In the genomic region with DNA sequence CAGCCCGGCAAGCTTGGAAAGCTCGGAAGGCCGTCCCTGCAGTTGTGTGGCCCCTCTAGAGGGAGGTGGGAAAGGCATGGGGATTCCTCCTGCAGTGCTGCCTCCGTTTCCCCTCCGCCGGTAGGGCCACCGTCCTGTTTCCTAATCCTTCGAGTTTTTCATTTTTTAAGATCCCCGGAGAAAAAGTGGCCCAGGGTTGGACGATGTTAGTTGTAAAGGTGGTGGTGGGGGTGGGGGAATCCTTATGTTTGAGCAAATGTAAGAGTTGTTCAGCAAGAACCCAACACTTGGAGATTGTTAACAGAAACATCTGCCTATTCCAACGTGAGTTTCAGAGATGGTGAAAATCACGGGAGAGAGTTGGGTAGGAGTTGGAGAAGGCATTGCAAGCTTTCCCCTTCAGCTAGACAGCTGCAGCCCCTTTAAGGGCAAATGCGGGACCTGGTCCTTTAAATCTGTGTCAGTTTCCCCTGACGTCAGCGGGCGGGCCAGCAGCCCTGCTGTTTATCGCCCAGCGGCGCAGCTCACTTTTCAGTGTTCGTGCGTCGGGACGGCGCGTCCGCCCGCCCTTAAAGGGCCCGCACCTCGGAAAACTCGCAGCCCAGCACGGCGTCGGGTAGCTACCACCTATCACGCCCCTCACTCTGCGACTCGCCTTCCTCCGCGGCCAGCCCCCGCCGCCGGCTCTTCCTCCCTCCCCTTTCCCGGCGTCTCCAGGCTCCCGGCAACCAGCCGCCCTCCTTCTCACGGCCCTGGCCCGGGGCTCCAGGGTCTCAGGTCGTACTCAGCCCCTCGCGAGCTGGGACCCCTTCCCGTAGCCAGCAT, we compare ENCODE assay signal across 1 cellular context.
TF ChIP-seq lines count a peak whose summit lies in the region.

SIDT2 (plus strand) TSS at position 534 of the 825 bp plus-strand sequence. CDS start 521 bp downstream, outside the sequence.

TF ChIP-seq in HepG2, 621 proteins besides CTCF, POLR2A, EP300 and RAD21 (continued from another document and continues in another):
- no peak for TF ChIP-seq PHB2 (IDR thresholded peaks at IDR 0.05; ENCODE audit: partially characterized antibody)
- TF ChIP-seq, protein P1, sequence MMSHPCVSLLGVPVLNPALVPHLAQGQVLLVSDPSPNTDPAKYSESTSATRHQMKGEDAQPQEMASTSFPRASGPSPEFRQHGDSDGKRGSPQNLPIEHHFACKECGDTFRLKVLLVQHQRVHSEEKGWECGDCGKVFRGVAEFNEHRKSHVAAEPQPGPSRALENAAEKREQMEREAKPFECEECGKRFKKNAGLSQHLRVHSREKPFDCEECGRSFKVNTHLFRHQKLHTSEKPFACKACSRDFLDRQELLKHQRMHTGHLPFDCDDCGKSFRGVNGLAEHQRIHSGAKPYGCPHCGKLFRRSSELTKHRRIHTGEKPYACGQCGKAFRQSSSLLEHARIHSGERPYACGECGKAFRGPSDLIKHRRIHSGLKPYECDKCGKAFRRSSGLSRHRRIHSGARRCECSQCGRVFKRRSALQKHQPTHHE (CRISPR knock-in tag; IDR thresholded peaks at IDR 0.05; ENCODE audit: borderline replicate concordance), result 0 out of 2 replicates have a peak, but pooled peaks have one; percentile 39
- TF ChIP-seq ARNT2 (CRISPR knock-in tag; IDR thresholded peaks at IDR 0.05; ENCODE audit: low read depth), result no peak
- TF ChIP-seq ZNF318 (CRISPR knock-in tag; IDR thresholded peaks at IDR 0.05), result no peak
- TF ChIP-seq SCMH1 (CRISPR knock-in tag; IDR thresholded peaks at IDR 0.05; ENCODE audit: borderline replicate concordance), result no peak
- TF ChIP-seq GLI4 (CRISPR knock-in tag; IDR thresholded peaks at IDR 0.05; ENCODE audit: borderline replicate concordance), result no peak; the same call in 1 of the 2 replicates
- TF ChIP-seq, protein P2, sequence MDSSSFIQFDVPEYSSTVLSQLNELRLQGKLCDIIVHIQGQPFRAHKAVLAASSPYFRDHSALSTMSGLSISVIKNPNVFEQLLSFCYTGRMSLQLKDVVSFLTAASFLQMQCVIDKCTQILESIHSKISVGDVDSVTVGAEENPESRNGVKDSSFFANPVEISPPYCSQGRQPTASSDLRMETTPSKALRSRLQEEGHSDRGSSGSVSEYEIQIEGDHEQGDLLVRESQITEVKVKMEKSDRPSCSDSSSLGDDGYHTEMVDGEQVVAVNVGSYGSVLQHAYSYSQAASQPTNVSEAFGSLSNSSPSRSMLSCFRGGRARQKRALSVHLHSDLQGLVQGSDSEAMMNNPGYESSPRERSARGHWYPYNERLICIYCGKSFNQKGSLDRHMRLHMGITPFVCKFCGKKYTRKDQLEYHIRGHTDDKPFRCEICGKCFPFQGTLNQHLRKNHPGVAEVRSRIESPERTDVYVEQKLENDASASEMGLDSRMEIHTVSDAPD (CRISPR knock-in tag; IDR thresholded peaks at IDR 0.05), result no peak
- TF ChIP-seq ZNF17 (CRISPR knock-in tag; IDR thresholded peaks at IDR 0.05), result no peak
- TF ChIP-seq NFE2L1 (CRISPR knock-in tag; IDR thresholded peaks at IDR 0.05; ENCODE audit: borderline replicate concordance), result no peak
- TF ChIP-seq, protein P3, sequence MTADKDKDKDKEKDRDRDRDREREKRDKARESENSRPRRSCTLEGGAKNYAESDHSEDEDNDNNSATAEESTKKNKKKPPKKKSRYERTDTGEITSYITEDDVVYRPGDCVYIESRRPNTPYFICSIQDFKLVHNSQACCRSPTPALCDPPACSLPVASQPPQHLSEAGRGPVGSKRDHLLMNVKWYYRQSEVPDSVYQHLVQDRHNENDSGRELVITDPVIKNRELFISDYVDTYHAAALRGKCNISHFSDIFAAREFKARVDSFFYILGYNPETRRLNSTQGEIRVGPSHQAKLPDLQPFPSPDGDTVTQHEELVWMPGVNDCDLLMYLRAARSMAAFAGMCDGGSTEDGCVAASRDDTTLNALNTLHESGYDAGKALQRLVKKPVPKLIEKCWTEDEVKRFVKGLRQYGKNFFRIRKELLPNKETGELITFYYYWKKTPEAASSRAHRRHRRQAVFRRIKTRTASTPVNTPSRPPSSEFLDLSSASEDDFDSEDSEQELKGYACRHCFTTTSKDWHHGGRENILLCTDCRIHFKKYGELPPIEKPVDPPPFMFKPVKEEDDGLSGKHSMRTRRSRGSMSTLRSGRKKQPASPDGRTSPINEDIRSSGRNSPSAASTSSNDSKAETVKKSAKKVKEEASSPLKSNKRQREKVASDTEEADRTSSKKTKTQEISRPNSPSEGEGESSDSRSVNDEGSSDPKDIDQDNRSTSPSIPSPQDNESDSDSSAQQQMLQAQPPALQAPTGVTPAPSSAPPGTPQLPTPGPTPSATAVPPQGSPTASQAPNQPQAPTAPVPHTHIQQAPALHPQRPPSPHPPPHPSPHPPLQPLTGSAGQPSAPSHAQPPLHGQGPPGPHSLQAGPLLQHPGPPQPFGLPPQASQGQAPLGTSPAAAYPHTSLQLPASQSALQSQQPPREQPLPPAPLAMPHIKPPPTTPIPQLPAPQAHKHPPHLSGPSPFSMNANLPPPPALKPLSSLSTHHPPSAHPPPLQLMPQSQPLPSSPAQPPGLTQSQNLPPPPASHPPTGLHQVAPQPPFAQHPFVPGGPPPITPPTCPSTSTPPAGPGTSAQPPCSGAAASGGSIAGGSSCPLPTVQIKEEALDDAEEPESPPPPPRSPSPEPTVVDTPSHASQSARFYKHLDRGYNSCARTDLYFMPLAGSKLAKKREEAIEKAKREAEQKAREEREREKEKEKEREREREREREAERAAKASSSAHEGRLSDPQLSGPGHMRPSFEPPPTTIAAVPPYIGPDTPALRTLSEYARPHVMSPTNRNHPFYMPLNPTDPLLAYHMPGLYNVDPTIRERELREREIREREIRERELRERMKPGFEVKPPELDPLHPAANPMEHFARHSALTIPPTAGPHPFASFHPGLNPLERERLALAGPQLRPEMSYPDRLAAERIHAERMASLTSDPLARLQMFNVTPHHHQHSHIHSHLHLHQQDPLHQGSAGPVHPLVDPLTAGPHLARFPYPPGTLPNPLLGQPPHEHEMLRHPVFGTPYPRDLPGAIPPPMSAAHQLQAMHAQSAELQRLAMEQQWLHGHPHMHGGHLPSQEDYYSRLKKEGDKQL (CRISPR knock-in tag; IDR thresholded peaks at IDR 0.05; ENCODE audit: low read depth), result no peak
- peak; percentile 52; the same call in 1 of the 2 replicates for TF ChIP-seq ZNF547 (CRISPR knock-in tag; IDR thresholded peaks at IDR 0.05)
- TF ChIP-seq ELF3 (CRISPR knock-in tag; IDR thresholded peaks at IDR 0.05), result no peak; the same call in 1 of the 2 replicates
- no peak for TF ChIP-seq ZNF572 (CRISPR knock-in tag; IDR thresholded peaks at IDR 0.05)
- TF ChIP-seq CSRNP1 (CRISPR knock-in tag; IDR thresholded peaks at IDR 0.05), result no peak
- peak; percentile 87 for TF ChIP-seq CREM (IDR thresholded peaks at IDR 0.05)
- no peak for TF ChIP-seq CREM (CRISPR knock-in tag; IDR thresholded peaks at IDR 0.05)
- TF ChIP-seq, protein P4, sequence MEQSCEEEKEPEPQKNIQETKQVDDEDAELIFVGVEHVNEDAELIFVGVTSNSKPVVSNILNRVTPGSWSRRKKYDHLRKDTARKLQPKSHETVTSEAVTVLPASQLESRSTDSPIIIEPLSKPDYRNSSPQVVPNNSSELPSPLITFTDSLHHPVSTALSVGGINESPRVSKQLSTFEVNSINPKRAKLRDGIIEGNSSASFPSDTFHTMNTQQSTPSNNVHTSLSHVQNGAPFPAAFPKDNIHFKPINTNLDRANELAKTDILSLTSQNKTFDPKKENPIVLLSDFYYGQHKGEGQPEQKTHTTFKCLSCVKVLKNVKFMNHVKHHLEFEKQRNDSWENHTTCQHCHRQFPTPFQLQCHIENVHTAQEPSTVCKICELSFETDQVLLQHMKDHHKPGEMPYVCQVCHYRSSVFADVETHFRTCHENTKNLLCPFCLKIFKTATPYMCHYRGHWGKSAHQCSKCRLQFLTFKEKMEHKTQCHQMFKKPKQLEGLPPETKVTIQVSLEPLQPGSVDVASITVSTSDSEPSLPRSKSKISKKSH (CRISPR knock-in tag; IDR thresholded peaks at IDR 0.05; ENCODE audit: borderline replicate concordance), result no peak
- TF ChIP-seq CEBPB (IDR thresholded peaks at IDR 0.05; ENCODE audit: borderline replicate concordance, low read depth, low read length), result no peak
- TF ChIP-seq RNF219 (CRISPR knock-in tag; IDR thresholded peaks at IDR 0.05), result no peak
- TF ChIP-seq FOXA3 (CRISPR knock-in tag; IDR thresholded peaks at IDR 0.05), result peak; percentile 63
